Comparison of ENCODE assay signal across 9 cellular contexts in the genomic region with DNA sequence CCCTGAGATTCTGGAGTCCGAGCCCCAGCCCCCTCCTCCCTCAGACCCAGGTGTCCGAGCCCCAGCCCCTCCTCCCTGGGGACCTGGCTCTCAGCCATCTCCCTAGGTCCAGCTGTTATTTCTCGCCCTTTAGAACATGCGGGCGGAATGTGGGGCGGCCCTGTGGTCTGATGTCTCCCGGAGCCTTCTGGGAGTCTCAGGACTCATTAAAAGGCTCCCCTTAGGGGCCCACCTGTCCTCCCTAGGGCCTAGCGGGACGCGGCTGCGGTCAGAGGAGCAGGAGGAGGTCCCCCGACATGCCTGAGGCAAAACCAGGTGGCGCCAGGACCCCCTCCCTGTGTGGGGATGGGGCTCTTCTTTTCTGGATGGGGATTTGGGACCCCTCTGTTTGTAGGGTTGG. TPM values are rescaled to one million over a fixed set of nuclear protein-coding genes. Genes with fewer than 3 reads are reported as not detected.
DNase-seq lines count a peak whose midpoint lies in the region; ATAC-seq and TF ChIP-seq lines count a peak whose summit lies in the region.
"Had no signal": no experiment of that assay in that cellular context is flagged by ENCODE, and none has a peak within 500 bp of the region (broad histone marks: within the 10 kb centered on the region; RNA-seq: fewer than 3 reads in every experiment).

A gene (plus strand): TSS at position 235 of the 400 bp plus-strand sequence. CDS start 62 bp downstream, at position 297.

- H3K27me3 ChIP-seq in iPS DF 6.9 (ENCODE audit: control insufficient read depth, insufficient read depth, low read length), result no peaks in the 10 kb centered on the region

- WGBS in iPS DF 6.9 (ENCODE audit: insufficient coverage, insufficient read length), result no CpG with 5 or more reads among the region's 13 CpGs

- CTCF ChIA-PET in T-cell (lab: Charles Lee), result interaction anchor here in 1 of 2 donors (0.5 kb wide), 1 partner anchor 68 kb away, joined by 4 read pairs; no protein-coding TSS in a partner anchor

- H3K4me1 Mint-ChIP-seq in T-cell, result peaks cover 10 to 25% (median 15%) of the 10 kb centered on the region in 3 donors
- peaks cover 75% of the 10 kb centered on the region for H3K4me1 Mint-ChIP-seq in stimulated activated memory B cell treated with anti-CD40 and anti-IgM and Interleukin-4, amounts not matched to agents 10 μg/mL and 1 μg/mL and 100 μg/mL, for 72 hours

- H3K27ac Mint-ChIP-seq in T-cell, result peak within 1 kb of the TSS; percentile 43 to 68
- H3K27ac Mint-ChIP-seq in stimulated activated memory B cell treated with anti-CD40 and anti-IgM and Interleukin-4, amounts not matched to agents 10 μg/mL and 1 μg/mL and 100 μg/mL, for 72 hours, result peak within 1 kb of the TSS; percentile 94

- no peaks in the 10 kb centered on the region for H3K9me3 ChIP-seq in iPS DF 6.9 (ENCODE audit: control insufficient read depth, insufficient read depth, low read length)

- TF ChIP-seq POLR2A in GM18505 (IDR thresholded peaks at IDR 0.05; ENCODE audit: borderline replicate concordance, extremely low read depth, insufficient read depth, insufficient read length), result no peak

- H3K4me3 Mint-ChIP-seq in T-cell, result peak within 1 kb of the TSS; percentile 79 to 87 (median 85)
- peak within 1 kb of the TSS; percentile 89 for H3K4me3 Mint-ChIP-seq in stimulated activated memory B cell treated with anti-CD40 and anti-IgM and Interleukin-4, amounts not matched to agents 10 μg/mL and 1 μg/mL and 100 μg/mL, for 72 hours

- H3K4me1 ChIP-seq in iPS DF 6.9 (ENCODE audit: control insufficient read depth, insufficient read depth, low read length), result no peaks in the 10 kb centered on the region; the same call in 1 of the 2 replicates

- H3K9me3 Mint-ChIP-seq in T-cell, result no peaks in the 10 kb centered on the region
- no peaks in the 10 kb centered on the region for H3K9me3 Mint-ChIP-seq in stimulated activated memory B cell treated with anti-CD40 and anti-IgM and Interleukin-4, amounts not matched to agents 10 μg/mL and 1 μg/mL and 100 μg/mL, for 72 hours

- H3K27ac ChIP-seq in iPS DF 6.9 (ENCODE audit: low read length), result no peak within 1 kb of the TSS

- no peaks in the 10 kb centered on the region for H3K36me3 Mint-ChIP-seq in T-cell
- peaks cover 16% of the 10 kb centered on the region for H3K36me3 Mint-ChIP-seq in stimulated activated memory B cell treated with anti-CD40 and anti-IgM and Interleukin-4, amounts not matched to agents 10 μg/mL and 1 μg/mL and 100 μg/mL, for 72 hours

- DNase-seq in NCI-H2227 (lab: John Stamatoyannopoulos, UW; ENCODE audit: unreplicated experiment) (peak; percentile 22), NCI-H2227 treated with DMSO at 0.1 percent for 48 hours (lab: John Stamatoyannopoulos, UW) (no peak), T-cell (no peak), iPS DF 6.9 (ENCODE audit: low read depth, low spot score) (no peak), NCI-H1092 treated with DMSO at 0.1 percent for 48 hours (lab: John Stamatoyannopoulos, UW) (no peak)
- DNase-seq in activated CD4-positive, CD25-positive, alpha-beta regulatory T cell treated with anti-CD3 and anti-CD28 coated beads, Interleukin-2, amount 50 U/mL, for 72 hours, result no peak

- H3K36me3 ChIP-seq in iPS DF 6.9 (ENCODE audit: control insufficient read depth, insufficient read depth, low read length), result no peaks in the 10 kb centered on the region; the same call in 1 of the 2 replicates

- ATAC-seq in T-cell (replicated peaks in 1 of 4) (no peak), GM18505 (IDR thresholded peaks at IDR 0.05; ENCODE audit: unreplicated experiment) (no peak)
- no peak for ATAC-seq in stimulated activated memory B cell treated with anti-CD40 and anti-IgM and Interleukin-4, amounts not matched to agents 10 μg/mL and 1 μg/mL and 100 μg/mL, for 72 hours

- H3K4me3 ChIP-seq in iPS DF 6.9 (ENCODE audit: low read length), result peak within 1 kb of the TSS; percentile 34; the same call in 1 of the 2 replicates

- POLR2A ChIA-PET in T-cell (lab: Charles Lee), result no interaction called here

- peaks cover 10 to 15% of the 10 kb centered on the region in 2 donors for H3K27me3 Mint-ChIP-seq in T-cell
- H3K27me3 Mint-ChIP-seq in stimulated activated memory B cell treated with anti-CD40 and anti-IgM and Interleukin-4, amounts not matched to agents 10 μg/mL and 1 μg/mL and 100 μg/mL, for 72 hours, result no peaks in the 10 kb centered on the region

RNA-seq across cellular contexts. Expression of the gene that starts here (rescaled TPM):
- under 1 TPM in 2 of 5 donors, not detected in 3; 0.28 to 0.38 TPM for total RNA-seq in T-cell
- total RNA-seq: Daoy had no signal
